9 cellular contexts compared by ENCODE assay signal in the genomic region with DNA sequence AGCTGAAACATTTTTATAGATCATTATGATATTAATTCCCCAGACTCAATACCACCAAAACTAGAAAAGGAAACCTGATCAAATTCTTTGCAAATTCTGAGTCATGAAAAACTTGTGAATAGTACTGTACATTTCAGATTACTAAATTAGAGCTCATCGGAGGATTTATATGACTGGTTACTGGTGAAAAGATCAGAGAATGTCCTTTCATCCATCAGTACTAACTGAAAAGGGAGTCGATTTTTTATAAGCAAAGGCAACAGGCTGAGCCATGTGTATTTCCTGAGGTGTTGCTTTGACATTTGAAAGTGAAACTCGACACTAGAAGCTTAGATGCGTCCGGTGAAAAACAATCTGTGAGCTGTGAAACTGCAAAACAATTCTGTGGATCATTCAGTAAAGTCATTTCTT.
DNase-seq lines count a peak whose midpoint lies in the region; ATAC-seq and TF ChIP-seq lines count a peak whose summit lies in the region.
"Had no signal": no experiment of that assay in that cellular context is flagged by ENCODE, and none has a peak within 500 bp of the region (broad histone marks: within the 10 kb centered on the region; RNA-seq: fewer than 3 reads in every experiment).

No MANE protein-coding gene starts in this region.

- H3K4me3 ChIP-seq in Loucy (ENCODE audit: low read length, poor library complexity, severe bottlenecking): peak overlapping the region; percentile 65
- peak overlapping the region in 3 of 4 experiments; percentile 1 to 32 (median 6) for H3K4me3 ChIP-seq in fibroblast of lung (replicated peaks in 1 of 4; ENCODE audit: control extremely low read depth in 1 of 4, insufficient read depth in 1 of 4, low read depth in 3 of 4, low read length in 4 of 4)

- H3K9me3 ChIP-seq in Loucy (ENCODE audit: insufficient read depth, low read depth, low read length) (no peaks in the 10 kb centered on the region), fibroblast of lung (ENCODE audit: control insufficient read depth, insufficient read depth, low read depth, low read length) (no peaks in the 10 kb centered on the region)
- H3K9me3 ChIP-seq: heart left ventricle had no signal

- CTCF ChIA-PET in GM10248 (lab: Yijun Ruan, JAX): interaction anchor here (0.7 to 1.4 kb wide), 4 partner anchors 12 to 151 kb away, joined by 3 to 8 read pairs (median 4); no protein-coding TSS in a partner anchor

- H3K4me1 ChIP-seq in Loucy (ENCODE audit: insufficient read depth, low read length, poor library complexity, severe bottlenecking) (peaks cover 38% of the 10 kb centered on the region), fibroblast of lung (ENCODE audit: control insufficient read depth, extremely low read depth, insufficient read depth, low read length) (peaks cover 14% of the 10 kb centered on the region)

- no peak for TF ChIP-seq CTCF in GM10248 (IDR thresholded peaks at IDR 0.05; ENCODE audit: control extremely low read depth, extremely low read depth, low read depth, missing control alignments)
- no peak for TF ChIP-seq CTCF in Loucy (conservative IDR thresholded peaks at IDR 0.05; ENCODE audit: low read length)
- TF ChIP-seq CTCF in fibroblast of lung (conservative IDR thresholded peaks at IDR 0.05 in 1 of 2, IDR thresholded peaks at IDR 0.05 in 1 of 2; ENCODE audit: low read depth in 1 of 2, low read length in 2 of 2): no peak

- H3K4me2 ChIP-seq in Loucy (ENCODE audit: low read depth, low read length, poor library complexity, severe bottlenecking): peak overlapping the region; percentile 67
- peak overlapping the region; percentile 75 for H3K4me2 ChIP-seq in fibroblast of lung (ENCODE audit: extremely low read depth, insufficient read depth, low read length)

- H2AFZ ChIP-seq in Loucy (ENCODE audit: low read length) (peak overlapping the region; percentile 56), fibroblast of lung (ENCODE audit: low read length) (peak overlapping the region; percentile 50)

- no peaks in the 10 kb centered on the region for H3K79me2 ChIP-seq in Loucy (ENCODE audit: insufficient read depth, low read length)
- no peaks in the 10 kb centered on the region for H3K79me2 ChIP-seq in fibroblast of lung (ENCODE audit: control insufficient read depth, insufficient read depth, low read length)

- peak overlapping the region; percentile 42 for H3K9ac ChIP-seq in Loucy (ENCODE audit: low read depth, low read length, poor library complexity, severe bottlenecking)
- no peak overlapping the region for H3K9ac ChIP-seq in fibroblast of lung (ENCODE audit: insufficient read depth, low read length)

- ATAC-seq in GM19468 (IDR thresholded peaks at IDR 0.05; ENCODE audit: extremely low read depth, unreplicated experiment) (peak; percentile 85), GM21360 (IDR thresholded peaks at IDR 0.05; ENCODE audit: unreplicated experiment) (no peak)

- no peaks in the 10 kb centered on the region for H3K36me3 ChIP-seq in Loucy (ENCODE audit: insufficient read depth, low read length)
- H3K36me3 ChIP-seq in fibroblast of lung (ENCODE audit: control insufficient read depth, insufficient read depth, low read length): no peaks in the 10 kb centered on the region
- H3K36me3 ChIP-seq: heart left ventricle had no signal

- DNase-seq in GM10248 (ENCODE audit: extremely low spot score): peak; percentile 15
- DNase-seq in fibroblast of lung (ENCODE audit: low read depth in 2 of 2): peak; percentile 25 to 52
- no peak for DNase-seq in AG20443 (ENCODE audit: low spot score)
- no peak for DNase-seq in AG08395 (ENCODE audit: low spot score)
- no peak for DNase-seq in NCI-H526 treated with DMSO at 0.1 percent for 48 hours (lab: John Stamatoyannopoulos, UW)
- DNase-seq: heart left ventricle had no signal

- no peaks in the 10 kb centered on the region for H3F3A ChIP-seq in Loucy (ENCODE audit: low read depth)

- H3K27ac ChIP-seq in fibroblast of lung (ENCODE audit: insufficient read depth, low read length): no peak overlapping the region

- no peaks in the 10 kb centered on the region for H3K9me2 ChIP-seq in Loucy (replicated peaks; ENCODE audit: low read depth, low read length)

- POLR2A ChIA-PET in GM10248 (lab: Yijun Ruan, JAX): interaction anchor here (0.6 kb wide), 1 partner anchor 10 kb away, joined by 5 read pairs; no protein-coding TSS in a partner anchor

- H4K20me1 ChIP-seq in Loucy (ENCODE audit: insufficient read depth, low read length, poor library complexity, severe bottlenecking) (no peaks in the 10 kb centered on the region), fibroblast of lung (ENCODE audit: control insufficient read depth, extremely low read depth, insufficient read depth, low read length) (no peaks in the 10 kb centered on the region)

- H3K27me3 ChIP-seq in Loucy (ENCODE audit: insufficient read depth, low read length, poor library complexity, severe bottlenecking) (no peaks in the 10 kb centered on the region), fibroblast of lung (ENCODE audit: control insufficient read depth, insufficient read depth, low read length) (no peaks in the 10 kb centered on the region)
- H3K27me3 ChIP-seq: heart left ventricle had no signal

Comparison
In these comparisons a context has a peak if more than half of its experiments do, and no peak if none do; other contexts are left out.
1. DNase-seq: peak in GM10248 (single experiment) and fibroblast of lung (2 of 2); none in AG20443 (single experiment), AG08395 (single experiment) and NCI-H526 treated with DMSO at 0.1 percent for 48 hours (single experiment).